12 cellular contexts compared by ENCODE assay signal in the genomic region with DNA sequence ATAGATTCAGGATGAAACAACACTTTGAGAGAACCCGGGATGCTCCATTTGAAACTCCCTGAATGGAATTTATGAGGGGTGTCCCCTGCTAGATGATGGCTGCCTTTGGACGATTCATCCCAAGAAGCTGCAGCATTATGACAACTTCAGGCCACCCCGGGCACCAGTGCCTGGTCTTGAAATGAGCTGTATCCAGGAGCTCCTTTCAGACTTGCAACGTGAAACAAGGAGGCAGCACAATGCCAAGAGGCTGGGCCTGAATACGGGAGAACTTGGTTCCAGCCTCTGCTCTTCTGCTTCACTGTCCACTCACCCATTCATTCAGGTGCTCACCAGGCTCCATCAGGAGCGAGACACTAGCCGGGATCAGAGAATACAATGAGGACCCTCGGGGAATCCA.
DNase-seq lines count a peak whose midpoint lies in the region; ATAC-seq and TF ChIP-seq lines count a peak whose summit lies in the region.
"Had no signal": no experiment of that assay in that cellular context is flagged by ENCODE, and none has a peak within 500 bp of the region (broad histone marks: within the 10 kb centered on the region; RNA-seq: fewer than 3 reads in every experiment).

No MANE protein-coding gene starts in this region.

- intact Hi-C loops in activated CD8-positive, alpha-beta T cell treated with anti-CD3 and anti-CD28 coated beads for 36 hours (cut with micrococcal nuclease): loop anchor here (5.0 kb wide), 1 partner anchor 173 kb away; a partner anchor contains a TSS
- intact Hi-C loops in right lobe of liver (cut with DNase I): loop anchor here (5.0 to 10.0 kb wide), 2 partner anchors 165 to 188 kb away; no protein-coding TSS in a partner anchor

- H3K27ac ChIP-seq in right lobe of liver: no peak overlapping the region

- TF ChIP-seq POLR2A in right lobe of liver (IDR thresholded peaks at IDR 0.05): no peak

- POLR2A ChIA-PET in activated CD8-positive, alpha-beta T cell treated with anti-CD3 and anti-CD28 coated beads for 36 hours (lab: Charles Lee): interaction anchor here (0.5 to 4.4 kb wide), 4 partner anchors 17 to 78 kb away, joined by 3 to 36 read pairs (median 21); a partner anchor contains a TSS

- no peaks in the 10 kb centered on the region for H3K9me3 Mint-ChIP-seq in stimulated activated naive CD8-positive, alpha-beta T cell treated with anti-CD3 and anti-CD28 coated beads, Interleukin-15, Interleukin-2, amounts not matched to agents 100 ng/mL and 50 ng/mL, for 24 hours
- H3K9me3 Mint-ChIP-seq in activated CD8-positive, alpha-beta T cell treated with anti-CD3 and anti-CD28 coated beads for 36 hours: peaks cover under 1% of the 10 kb centered on the region
- H3K9me3 Mint-ChIP-seq in mesothelial cell of epicardium: no peaks in the 10 kb centered on the region

- H3K4me1 ChIP-seq in right lobe of liver: peaks cover 0 to 4% (median 0%) of the 10 kb centered on the region in 4 donors

- H3K27ac Mint-ChIP-seq in stimulated activated naive CD8-positive, alpha-beta T cell treated with anti-CD3 and anti-CD28 coated beads, Interleukin-15, Interleukin-2, amounts not matched to agents 100 ng/mL and 50 ng/mL, for 24 hours: peak overlapping the region; percentile 84
- peak overlapping the region; percentile 91 for H3K27ac Mint-ChIP-seq in activated CD8-positive, alpha-beta T cell treated with anti-CD3 and anti-CD28 coated beads for 36 hours
- peak overlapping the region; percentile 72 for H3K27ac Mint-ChIP-seq in mesothelial cell of epicardium

- H3K4me1 Mint-ChIP-seq in stimulated activated naive CD8-positive, alpha-beta T cell treated with anti-CD3 and anti-CD28 coated beads, Interleukin-15, Interleukin-2, amounts not matched to agents 100 ng/mL and 50 ng/mL, for 24 hours (ENCODE audit: low read depth): peaks cover 73% of the 10 kb centered on the region
- H3K4me1 Mint-ChIP-seq in activated CD8-positive, alpha-beta T cell treated with anti-CD3 and anti-CD28 coated beads for 36 hours (ENCODE audit: low read depth): peaks cover 69% of the 10 kb centered on the region
- peaks cover 39% of the 10 kb centered on the region for H3K4me1 Mint-ChIP-seq in mesothelial cell of epicardium

- 66% methylated on average over 8 of the region's 8 CpGs for WGBS in right lobe of liver (ENCODE audit: insufficient coverage, low coverage, low lambda C conversion rate, missing lambda C conversion rate)

- H3K36me3 ChIP-seq in right lobe of liver: no peaks in the 10 kb centered on the region
- H3K36me3 ChIP-seq: BE2C had no signal

- CTCF ChIA-PET in activated CD8-positive, alpha-beta T cell treated with anti-CD3 and anti-CD28 coated beads for 36 hours (lab: Charles Lee): interaction anchor here (1.8 kb wide), 1 partner anchor 79 kb away, joined by 11 read pairs; a partner anchor contains a TSS

- peaks cover 27% of the 10 kb centered on the region for H3K36me3 Mint-ChIP-seq in stimulated activated naive CD8-positive, alpha-beta T cell treated with anti-CD3 and anti-CD28 coated beads, Interleukin-15, Interleukin-2, amounts not matched to agents 100 ng/mL and 50 ng/mL, for 24 hours (ENCODE audit: low read depth)
- peaks cover 52% of the 10 kb centered on the region for H3K36me3 Mint-ChIP-seq in activated CD8-positive, alpha-beta T cell treated with anti-CD3 and anti-CD28 coated beads for 36 hours (ENCODE audit: low read depth)
- no peaks in the 10 kb centered on the region for H3K36me3 Mint-ChIP-seq in mesothelial cell of epicardium

- H3K27me3 Mint-ChIP-seq in stimulated activated naive CD8-positive, alpha-beta T cell treated with anti-CD3 and anti-CD28 coated beads, Interleukin-15, Interleukin-2, amounts not matched to agents 100 ng/mL and 50 ng/mL, for 24 hours: no peaks in the 10 kb centered on the region
- H3K27me3 Mint-ChIP-seq in activated CD8-positive, alpha-beta T cell treated with anti-CD3 and anti-CD28 coated beads for 36 hours: no peaks in the 10 kb centered on the region
- no peaks in the 10 kb centered on the region for H3K27me3 Mint-ChIP-seq in mesothelial cell of epicardium (ENCODE audit: low read depth)
- H3K27me3 Mint-ChIP-seq: progenitor cell of endocrine pancreas had no signal

- no peak overlapping the region for H3K4me3 ChIP-seq in right lobe of liver

- TF ChIP-seq CTCF in activated CD8-positive, alpha-beta T cell treated with anti-CD3 and anti-CD28 coated beads for 36 hours (IDR thresholded peaks at IDR 0.05): no peak
- TF ChIP-seq CTCF in mesothelial cell of epicardium (IDR thresholded peaks at IDR 0.05; ENCODE audit: unreplicated experiment) (no peak), right lobe of liver (IDR thresholded peaks at IDR 0.05) (no peak)

- no peaks in the 10 kb centered on the region for H3K27me3 ChIP-seq in right lobe of liver
- H3K27me3 ChIP-seq: BE2C had no signal

- H3K4me3 Mint-ChIP-seq in stimulated activated naive CD8-positive, alpha-beta T cell treated with anti-CD3 and anti-CD28 coated beads, Interleukin-15, Interleukin-2, amounts not matched to agents 100 ng/mL and 50 ng/mL, for 24 hours: no peak overlapping the region
- peak overlapping the region; percentile 43 for H3K4me3 Mint-ChIP-seq in activated CD8-positive, alpha-beta T cell treated with anti-CD3 and anti-CD28 coated beads for 36 hours
- peak overlapping the region; percentile 6 for H3K4me3 Mint-ChIP-seq in mesothelial cell of epicardium

- H3K9me3 ChIP-seq in right lobe of liver: no peaks in the 10 kb centered on the region
- H3K9me3 ChIP-seq: BE2C had no signal

- ATAC-seq in stimulated activated naive CD8-positive, alpha-beta T cell treated with anti-CD3 and anti-CD28 coated beads, Interleukin-15, Interleukin-2, amounts not matched to agents 100 U/mL and 50 U/mL, for 24 hours: no peak
- ATAC-seq in activated CD8-positive, alpha-beta T cell treated with anti-CD3 and anti-CD28 coated beads for 36 hours: no peak
- no peak for ATAC-seq in right lobe of liver
- ATAC-seq in HG03571 (IDR thresholded peaks at IDR 0.05; ENCODE audit: unreplicated experiment): no peak

- no peak for DNase-seq in stimulated activated naive CD8-positive, alpha-beta T cell treated with anti-CD3 and anti-CD28 coated beads, Interleukin-15, Interleukin-2, amounts not matched to agents 100 U/mL and 50 U/mL, for 24 hours
- DNase-seq in activated CD8-positive, alpha-beta T cell treated with anti-CD3 and anti-CD28 coated beads for 36 hours: no peak
- DNase-seq in mesothelial cell of epicardium (ENCODE audit: low spot score in 2 of 2, unreplicated experiment in 2 of 2): no peak
- DNase-seq in right lobe of liver: no peak
- DNase-seq in NCI-H774 (lab: John Stamatoyannopoulos, UW): no peak
- DNase-seq in NCI-H69 (lab: John Stamatoyannopoulos, UW): no peak
- DNase-seq: BE2C, NCI-H1417 treated with DMSO at 0.1 percent for 48 hours, NCI-H526 had no signal
